10 cellular contexts compared by ENCODE assay signal in the genomic region with DNA sequence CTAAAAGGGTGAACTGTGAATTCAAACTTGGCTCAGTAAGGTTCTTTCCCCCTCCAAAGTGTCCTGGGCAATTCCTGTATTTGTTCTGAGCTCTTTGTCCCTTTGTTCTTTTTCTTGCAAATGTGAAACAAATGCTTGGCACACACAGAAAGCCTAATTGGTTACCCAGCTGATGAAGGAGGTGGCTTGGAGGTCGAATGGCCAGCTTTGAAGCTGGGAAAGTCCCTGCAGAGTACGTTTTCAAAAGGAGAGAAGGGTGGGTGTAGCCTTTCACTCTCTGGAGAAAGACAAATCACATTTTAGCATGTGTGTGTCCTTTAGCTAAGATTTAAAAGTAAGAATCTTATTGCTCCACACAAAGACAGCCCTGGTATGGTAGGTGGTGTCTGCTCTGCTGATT.
DNase-seq lines count a peak whose midpoint lies in the region; ATAC-seq and TF ChIP-seq lines count a peak whose summit lies in the region.
"Had no signal": no experiment of that assay in that cellular context is flagged by ENCODE, and none has a peak within 500 bp of the region (broad histone marks: within the 10 kb centered on the region; RNA-seq: fewer than 3 reads in every experiment).

No MANE protein-coding gene starts in this region.

- DNase-seq in fibroblast of peridontal ligament (ENCODE audit: extremely low read depth) (peak; percentile 18), esophagus squamous epithelium (lab: John Stamatoyannopoulos, UW) (no peak), natural killer cell (no peak), MG63 (no peak)
- DNase-seq in activated CD8-positive, alpha-beta memory T cell treated with anti-CD3 and anti-CD28 coated beads, Interleukin-2, amount 50 U/mL, for 48 hours: no peak
- DNase-seq: stimulated activated CD4-positive, alpha-beta T cell treated with anti-CD3 and anti-CD28 coated beads, Interleukin-1b, Interleukin-23, amount 100 ng/mL, for 48 hours had no signal

- H3K4me1 Mint-ChIP-seq in natural killer cell: no peaks in the 10 kb centered on the region

- 0 to 5% methylated on average over 2 of the region's 2 CpGs for WGBS in esophagus squamous epithelium, 2 donors

- H3K4me1 ChIP-seq in esophagus squamous epithelium: no peaks in the 10 kb centered on the region

- no peak overlapping the region for H3K27ac Mint-ChIP-seq in natural killer cell
- H3K27ac Mint-ChIP-seq: activated naive CD8-positive, alpha-beta T cell had no signal

- no peak for TF ChIP-seq POLR2A in esophagus squamous epithelium (IDR thresholded peaks at IDR 0.05)

- H3K27ac ChIP-seq in esophagus squamous epithelium: no peak overlapping the region

- peaks cover 0 to 2% of the 10 kb centered on the region in 2 donors for H3K9me3 Mint-ChIP-seq in natural killer cell

- H3K36me3 Mint-ChIP-seq in natural killer cell: no peaks in the 10 kb centered on the region
- H3K36me3 Mint-ChIP-seq: activated naive CD8-positive, alpha-beta T cell had no signal

- intact Hi-C loops in esophagus squamous epithelium (cut with DNase I) (no loop called here), natural killer cell (cut with micrococcal nuclease) (no loop called here)

- H3K36me3 ChIP-seq in esophagus squamous epithelium (no peaks in the 10 kb centered on the region), MG63 (no peaks in the 10 kb centered on the region)

- no peaks in the 10 kb centered on the region for H3K9me3 ChIP-seq in esophagus squamous epithelium
- no peaks in the 10 kb centered on the region for H3K9me3 ChIP-seq in MG63

- H3K27me3 Mint-ChIP-seq in natural killer cell (ENCODE audit: low read depth in 2 of 2): no peaks in the 10 kb centered on the region

- H3K4me3 ChIP-seq in esophagus squamous epithelium (no peak overlapping the region), MG63 (no peak overlapping the region)

- ATAC-seq in GM18519 (IDR thresholded peaks at IDR 0.05; ENCODE audit: low FRiP score, unreplicated experiment) (peak; percentile 79), GM21515 (IDR thresholded peaks at IDR 0.05; ENCODE audit: unreplicated experiment) (peak; percentile 68), HG03442 (IDR thresholded peaks at IDR 0.05; ENCODE audit: unreplicated experiment) (peak; percentile 80), natural killer cell (no peak)

- no peak overlapping the region for H3K4me3 Mint-ChIP-seq in natural killer cell
- H3K4me3 Mint-ChIP-seq: activated naive CD8-positive, alpha-beta T cell had no signal

- H3K27me3 ChIP-seq in esophagus squamous epithelium (no peaks in the 10 kb centered on the region), MG63 (peaks cover 2% of the 10 kb centered on the region; the same call in 1 of the 2 replicates)

- TF ChIP-seq CTCF in esophagus squamous epithelium (IDR thresholded peaks at IDR 0.05) (no peak), natural killer cell (IDR thresholded peaks at IDR 0.05) (no peak)

Comparison
In these comparisons a context has a peak if more than half of its experiments do, and no peak if none do; other contexts are left out.
1. ATAC-seq: peak in GM18519 (single experiment), GM21515 (single experiment) and HG03442 (single experiment); none in natural killer cell (0 of 3).